In the genomic region with DNA sequence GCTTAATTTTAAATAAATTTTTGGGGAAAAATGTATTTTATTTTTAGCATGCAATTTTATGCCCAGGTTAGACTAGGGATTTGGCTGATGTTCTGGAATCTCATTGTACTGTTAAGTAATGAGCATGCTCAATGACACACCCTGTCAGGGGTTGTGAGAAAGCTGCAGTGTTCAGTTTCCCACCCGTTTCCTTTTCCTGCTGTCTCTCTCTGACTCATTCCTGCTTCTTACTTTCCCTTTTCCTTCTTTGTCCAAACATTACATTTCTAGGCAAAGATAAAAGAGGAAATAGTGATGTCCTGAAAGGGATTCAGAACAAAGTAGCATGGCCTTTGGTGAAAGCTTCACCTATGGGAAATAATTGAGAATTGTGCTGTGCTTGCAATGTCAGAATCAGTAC, we compare ENCODE assay signal across 12 cellular contexts. TPM values are rescaled to one million over a fixed set of nuclear protein-coding genes. Genes with fewer than 3 reads are reported as not detected.
DNase-seq lines count a peak whose midpoint lies in the region; ATAC-seq, FAIRE-seq and TF ChIP-seq lines count a peak whose summit lies in the region.
"Had no signal": no experiment of that assay in that cellular context is flagged by ENCODE, and none has a peak within 500 bp of the region (broad histone marks: within the 10 kb centered on the region; RNA-seq: fewer than 3 reads in every experiment).

No MANE protein-coding gene starts in this region.

- intact Hi-C loops in transverse colon (cut with DNase I; ENCODE audit: low total_unique reads), result no loop called here

- H3K36me3 ChIP-seq in transverse colon, result no peaks in the 10 kb centered on the region

- TF ChIP-seq CTCF in fibroblast of pulmonary artery (IDR thresholded peaks at IDR 0.05; ENCODE audit: low read length, missing control alignments) (no peak), transverse colon (IDR thresholded peaks at IDR 0.05) (no peak)

- H3K4me3 ChIP-seq in fibroblast of pulmonary artery (replicated peaks; ENCODE audit: low read depth, low read length) (peak overlapping the region; percentile 5), skeletal muscle cell (ENCODE audit: low read depth, low read length) (no peak overlapping the region), transverse colon (no peak overlapping the region)
- H3K4me3 ChIP-seq: coronary artery had no signal

- in situ Hi-C loops in transverse colon (cut with MboI; ENCODE audit: low pct_ligation_motif_present in 1 of 4, low pct_unique_long_range_greater_than_20kb in 1 of 4, low sequenced_read_pairs in 3 of 4), result no loop called here

- WGBS in transverse colon (ENCODE audit: low coverage in 1 of 2), 2 donors, result 8 to 32% methylated on average over 1 of the region's 1 CpG

- no peak for TF ChIP-seq POLR2A in transverse colon (IDR thresholded peaks at IDR 0.05)

- no peak overlapping the region for H3K27ac ChIP-seq in transverse colon
- H3K27ac ChIP-seq: coronary artery had no signal

- no peaks in the 10 kb centered on the region for H3K9me3 ChIP-seq in transverse colon

- DNase-seq in HS-5 (ENCODE audit: low read depth) (peak; percentile 67), fibroblast of pulmonary artery (ENCODE audit: low read depth) (peak; percentile 91), skeletal muscle cell (ENCODE audit: low read depth) (peak; percentile 13), HTR-8/SVneo (ENCODE audit: insufficient read length, low spot score) (no peak), transverse colon (no peak)
- DNase-seq: activated effector memory CD4-positive, alpha-beta T cell treated with Interleukin-2 at 50 U/mL for 16 hours; stimulated activated CD4-positive, alpha-beta T cell treated with anti-CD3 and anti-CD28 coated beads, Interleukin-15, amount 100 ng/mL, for 24 hours had no signal

- no peak for TF ChIP-seq EP300 in transverse colon (IDR thresholded peaks at IDR 0.05; ENCODE audit: low read depth)

- 0 out of 3 replicates have a peak, but pooled peaks have one; percentile 37 for ATAC-seq in SK-N-SH treated with all-trans-retinoic acid at 6 μM for 48 hours
- ATAC-seq in HG02884 (IDR thresholded peaks at IDR 0.05; ENCODE audit: unreplicated experiment), result no peak
- ATAC-seq in GM21447 (IDR thresholded peaks at IDR 0.05; ENCODE audit: unreplicated experiment), result no peak
- ATAC-seq: activated CD4-positive, CD25-positive, alpha-beta regulatory T cell treated with anti-CD3 and anti-CD28 coated beads, Interleukin-2, amount 50 U/mL, for 24 hours had no signal

- no peaks in the 10 kb centered on the region for H3K4me1 ChIP-seq in transverse colon

- no peak for FAIRE-seq in HTR-8/SVneo (lab: Jason Lieb, UNC)

- no peaks in the 10 kb centered on the region for H3K27me3 ChIP-seq in transverse colon

TF ChIP-seq in SK-N-SH treated with all-trans-retinoic acid at 6 μM for 48 hours, 23 proteins besides CTCF, POLR2A, EP300 and RAD21:
- TF ChIP-seq ARNTL (CRISPR knock-in tag; IDR thresholded peaks at IDR 0.05; ENCODE audit: borderline replicate concordance, low read depth), result no peak

RNA-seq across cellular contexts. Expression of gene OOSP3, which starts 22.7 kb away (rescaled TPM):
- not detected for total RNA-seq in transverse colon

RNA-seq across cellular contexts. Expression of gene TCN1, which starts 35.0 kb away (rescaled TPM):
- not detected for total RNA-seq in transverse colon

RNA-seq across cellular contexts. Expression of gene OOSP1, which starts 36.9 kb away (rescaled TPM):
- not detected for total RNA-seq in transverse colon

RNA-seq across cellular contexts. Expression of gene CBLIF, which starts 56.0 kb away (rescaled TPM):
- total RNA-seq in transverse colon, result not detected

Comparison
In these comparisons a context has a peak if more than half of its experiments do, and no peak if none do; other contexts are left out.
1. DNase-seq: peak in HS-5 (single experiment), fibroblast of pulmonary artery (single experiment) and skeletal muscle cell (single experiment); none in HTR-8/SVneo (single experiment) and transverse colon (single experiment).